In the genomic region with DNA sequence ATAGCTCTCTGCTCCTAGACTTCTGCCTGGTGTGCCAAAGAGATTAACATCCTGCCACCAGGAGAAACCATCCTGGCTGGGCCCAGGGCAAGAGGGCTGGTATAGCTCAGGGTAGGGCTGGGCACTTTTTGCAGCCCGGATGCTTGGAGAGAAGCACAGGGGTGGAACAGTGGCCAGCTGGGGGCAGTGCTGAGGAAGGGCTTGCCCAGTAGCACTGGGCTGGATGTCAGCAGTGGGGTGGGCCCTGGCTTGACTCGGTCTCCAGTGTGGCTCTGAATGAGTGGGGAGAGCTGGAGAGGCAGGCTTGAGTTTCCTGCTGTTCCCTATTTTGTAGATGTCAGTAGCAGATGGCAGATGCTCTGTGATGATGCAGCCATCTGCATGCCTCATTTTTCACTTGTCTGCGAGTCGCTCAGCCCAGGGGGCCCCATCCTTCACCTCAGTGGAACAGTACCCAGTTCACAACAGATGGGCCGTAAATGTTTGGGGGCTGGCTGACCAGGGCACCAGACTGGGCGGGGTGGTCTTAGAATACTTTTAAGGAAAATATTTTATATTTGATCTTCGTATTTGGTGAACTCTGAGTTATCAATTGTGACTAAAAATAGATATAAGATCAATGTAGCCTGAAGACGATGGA, we compare ENCODE assay signal across 1 cellular context.
TF ChIP-seq lines count a peak whose summit lies in the region.

No MANE protein-coding gene starts in this region.

TF ChIP-seq in IMR-90, 13 proteins besides CTCF, POLR2A, EP300 and RAD21:
- TF ChIP-seq MXI1 (IDR thresholded peaks at IDR 0.05; ENCODE audit: borderline replicate concordance, low read depth, low read length) (no peak), RCOR1 (IDR thresholded peaks at IDR 0.05; ENCODE audit: insufficient replicate concordance, low read length) (no peak)
